ENCODE assay signal across 8 cellular contexts in the genomic region with DNA sequence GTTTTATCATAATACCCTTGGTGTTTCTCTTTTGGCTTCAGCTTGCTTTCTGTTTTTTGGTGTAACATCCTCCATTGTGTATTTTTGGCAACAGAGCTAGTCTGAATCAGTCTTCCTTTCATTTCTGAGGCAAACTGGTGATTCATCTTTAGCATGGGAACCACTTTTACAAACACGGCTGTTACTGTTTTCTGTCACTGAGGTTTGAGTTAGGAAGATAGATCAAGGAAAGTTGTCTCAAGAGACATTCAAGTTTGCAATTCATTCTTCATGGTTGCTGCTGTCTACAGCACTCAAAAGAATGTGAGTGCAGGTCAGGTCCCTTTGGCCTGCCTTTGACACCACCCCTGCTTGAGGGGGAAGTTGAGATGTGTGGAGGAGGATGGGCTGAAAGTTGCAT. TPM values are rescaled to one million over a fixed set of nuclear protein-coding genes. Genes with fewer than 3 reads are reported as not detected.
DNase-seq lines count a peak whose midpoint lies in the region; FAIRE-seq and TF ChIP-seq lines count a peak whose summit lies in the region.

No MANE protein-coding gene starts in this region.

- TF ChIP-seq POLR2A in NB4 (IDR thresholded peaks at IDR 0.05; ENCODE audit: extremely low read depth, insufficient read length): no peak

- H3K4me3 ChIP-seq in NB4 (ENCODE audit: low read depth, low read length): no peak overlapping the region
- no peak overlapping the region for H3K4me3 ChIP-seq in epithelial cell of esophagus (ENCODE audit: low read length)

- no peak for DNase-seq in activated naive CD4-positive, alpha-beta T cell treated with anti-CD3 and anti-CD28 coated beads, Interleukin-2, amount 10 ng/mL, durations not matched to agents 7 days and 5 days
- no peak for DNase-seq in activated naive CD4-positive, alpha-beta T cell treated with Interleukin-2 at 50 U/mL for 16 hours
- peak; percentile 26 for DNase-seq in NB4 (ENCODE audit: low read depth)
- peak; percentile 68 for DNase-seq in epithelial cell of esophagus (ENCODE audit: low read depth)
- DNase-seq in urothelium cell line (ENCODE audit: low spot score): peak; percentile 45
- DNase-seq in activated effector memory CD4-positive, alpha-beta T cell treated with Interleukin-2 at 50 U/mL for 16 hours: no peak
- DNase-seq in immature natural killer cell: no peak
- DNase-seq in GF-D8 (lab: John Stamatoyannopoulos, UW): no peak

- H3K4me1 Mint-ChIP-seq in activated naive CD4-positive, alpha-beta T cell treated with anti-CD3 and anti-CD28 coated beads, Interleukin-2, amount 10 ng/mL, durations not matched to agents 7 days and 5 days: peaks cover 62% of the 10 kb centered on the region
- H3K4me1 Mint-ChIP-seq in immature natural killer cell: no peaks in the 10 kb centered on the region

- FAIRE-seq in urothelium cell line (lab: Jason Lieb, UNC): no peak

- TF ChIP-seq CTCF in NB4 (IDR thresholded peaks at IDR 0.05; ENCODE audit: low read depth, low read length) (no peak), epithelial cell of esophagus (IDR thresholded peaks at IDR 0.05; ENCODE audit: insufficient read depth, low read depth, low read length, missing control alignments) (no peak)

- CTCF ChIA-PET in activated naive CD4-positive, alpha-beta T cell treated with anti-CD3 and anti-CD28 coated beads, Interleukin-2, amount 10 ng/mL, durations not matched to agents 7 days and 5 days (lab: Charles Lee): interaction anchor here (0.7 to 2.0 kb wide), 4 partner anchors 18 to 684 kb away, joined by 3 to 7 read pairs (median 4); no protein-coding TSS in a partner anchor

- peaks cover 5% of the 10 kb centered on the region for H3K36me3 Mint-ChIP-seq in activated naive CD4-positive, alpha-beta T cell treated with anti-CD3 and anti-CD28 coated beads, Interleukin-2, amount 10 ng/mL, durations not matched to agents 7 days and 5 days
- no peaks in the 10 kb centered on the region for H3K36me3 Mint-ChIP-seq in immature natural killer cell

- no peaks in the 10 kb centered on the region for H3K27me3 Mint-ChIP-seq in activated naive CD4-positive, alpha-beta T cell treated with anti-CD3 and anti-CD28 coated beads, Interleukin-2, amount 10 ng/mL, durations not matched to agents 7 days and 5 days
- peaks cover 0 to 5% (median 5%) of the 10 kb centered on the region in 3 donors for H3K27me3 Mint-ChIP-seq in immature natural killer cell (ENCODE audit: low read depth in 3 of 3)

- no peak overlapping the region for H3K4me3 Mint-ChIP-seq in activated naive CD4-positive, alpha-beta T cell treated with anti-CD3 and anti-CD28 coated beads, Interleukin-2, amount 10 ng/mL, durations not matched to agents 7 days and 5 days
- no peak overlapping the region for H3K4me3 Mint-ChIP-seq in immature natural killer cell

- peak overlapping the region; percentile 87 for H3K27ac Mint-ChIP-seq in activated naive CD4-positive, alpha-beta T cell treated with anti-CD3 and anti-CD28 coated beads, Interleukin-2, amount 10 ng/mL, durations not matched to agents 7 days and 5 days
- H3K27ac Mint-ChIP-seq in immature natural killer cell: no peak overlapping the region

- H3K9me3 Mint-ChIP-seq in activated naive CD4-positive, alpha-beta T cell treated with anti-CD3 and anti-CD28 coated beads, Interleukin-2, amount 10 ng/mL, durations not matched to agents 7 days and 5 days: no peaks in the 10 kb centered on the region
- H3K9me3 Mint-ChIP-seq in immature natural killer cell: peaks cover 0 to 4% (median 0%) of the 10 kb centered on the region in 6 donors

RNA-seq across cellular contexts. Expression of a gene that starts 36.3 kb away (rescaled TPM):
- polyA plus RNA-seq in immature natural killer cell: not detected

Comparison
In these comparisons a context has a peak if more than half of its experiments do, and no peak if none do; other contexts are left out.
1. DNase-seq: peak in NB4 (single experiment), epithelial cell of esophagus (single experiment) and urothelium cell line (single experiment); none in activated naive CD4-positive, alpha-beta T cell treated with anti-CD3 and anti-CD28 coated beads, Interleukin-2, amount 10 ng/mL, durations not matched to agents 7 days and 5 days (single experiment), activated naive CD4-positive, alpha-beta T cell treated with Interleukin-2 at 50 U/mL for 16 hours (single experiment), activated effector memory CD4-positive, alpha-beta T cell treated with Interleukin-2 at 50 U/mL for 16 hours (single experiment), immature natural killer cell (0 of 3) and GF-D8 (single experiment).